Comparison of ENCODE assay signal across 10 cellular contexts in genomic region chr18:58534535-58535301, GRCh38.
DNase-seq lines count a peak whose midpoint lies in the region; ATAC-seq, FAIRE-seq and TF ChIP-seq lines count a peak whose summit lies in the region.
"Had no signal": no experiment of that assay in that cellular context is flagged by ENCODE, and none has a peak within 500 bp of the region (broad histone marks: within the 10 kb centered on the region; RNA-seq: fewer than 3 reads in every experiment).

No MANE protein-coding gene starts in this region.

- no peak for TF ChIP-seq CTCF in D721Med (IDR thresholded peaks at IDR 0.05; ENCODE audit: insufficient read depth, missing control alignments)

- DNase-seq in D721Med (ENCODE audit: insufficient read length, low spot score), result no peak
- no peak for DNase-seq in activated naive CD8-positive, alpha-beta T cell treated with anti-CD3 and anti-CD28 coated beads for 36 hours
- DNase-seq in activated CD4-positive, alpha-beta T cell treated with anti-CD3 and anti-CD28 coated beads, Interleukin-2, amount 50 U/mL, for 1 hour, result no peak
- DNase-seq in Kasumi-1 (lab: John Stamatoyannopoulos, UW), result no peak
- no peak for DNase-seq in dedifferentiated amniotic fluid mesenchymal stem cell (ENCODE audit: extremely low spot score)
- DNase-seq: NCI-H226 had no signal

- peak overlapping the region; percentile 57 for H3K27ac Mint-ChIP-seq in activated naive CD8-positive, alpha-beta T cell treated with anti-CD3 and anti-CD28 coated beads for 36 hours

- no peaks in the 10 kb centered on the region for H3K36me3 Mint-ChIP-seq in activated naive CD8-positive, alpha-beta T cell treated with anti-CD3 and anti-CD28 coated beads for 36 hours

- peak; percentile 58 for FAIRE-seq in D721Med (lab: Jason Lieb, UNC)
- FAIRE-seq: TTC549 had no signal

- H3K4me1 Mint-ChIP-seq in activated naive CD8-positive, alpha-beta T cell treated with anti-CD3 and anti-CD28 coated beads for 36 hours, result peaks cover 52% of the 10 kb centered on the region

- H3K4me3 Mint-ChIP-seq in activated naive CD8-positive, alpha-beta T cell treated with anti-CD3 and anti-CD28 coated beads for 36 hours, result no peak overlapping the region

- no peaks in the 10 kb centered on the region for H3K27me3 Mint-ChIP-seq in activated naive CD8-positive, alpha-beta T cell treated with anti-CD3 and anti-CD28 coated beads for 36 hours

- no peaks in the 10 kb centered on the region for H3K9me3 Mint-ChIP-seq in activated naive CD8-positive, alpha-beta T cell treated with anti-CD3 and anti-CD28 coated beads for 36 hours

- ATAC-seq in GM19043 (IDR thresholded peaks at IDR 0.05; ENCODE audit: low read depth, unreplicated experiment) (peak; percentile 11), HG02840 (IDR thresholded peaks at IDR 0.05; ENCODE audit: low FRiP score, unreplicated experiment) (peak; percentile 7), HG03565 (IDR thresholded peaks at IDR 0.05; ENCODE audit: unreplicated experiment) (no peak)
